ENCODE assay signal across 8 cellular contexts in the genomic region with DNA sequence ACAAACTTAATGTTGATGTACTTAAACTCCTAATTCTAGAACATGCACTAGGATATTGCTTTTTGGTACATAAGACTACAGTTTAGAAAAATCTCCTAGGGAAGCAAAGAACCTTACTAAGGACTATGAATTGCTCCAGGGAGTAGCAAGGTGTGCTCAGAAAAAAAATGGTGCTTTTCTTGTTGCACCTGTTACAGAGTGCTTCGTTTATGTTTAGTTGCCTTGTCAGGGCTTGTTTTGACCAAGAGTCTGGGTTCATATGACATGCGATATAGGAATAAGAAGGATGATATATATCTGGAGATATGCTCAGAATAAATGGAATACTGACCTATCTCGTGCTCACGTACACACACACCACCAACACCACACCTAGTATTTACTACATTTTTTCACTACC.
"Had no signal": no experiment of that assay in that cellular context is flagged by ENCODE, and none has a peak within 500 bp of the region (broad histone marks: within the 10 kb centered on the region; RNA-seq: fewer than 3 reads in every experiment).

No MANE protein-coding gene starts in this region.

- H3K27ac ChIP-seq: GM23248, HL-60 had no signal

- H3K36me3 ChIP-seq: HAP-1 had no signal

- H3K9me3 Mint-ChIP-seq: HFFc6 had no signal

- H2AFZ ChIP-seq: GM23248 had no signal

- H3K36me3 Mint-ChIP-seq: IgD-negative memory B cell had no signal

- H3K9me3 ChIP-seq: HAP-1 had no signal

- H3K27ac Mint-ChIP-seq: HFFc6, IgD-negative memory B cell had no signal

- FAIRE-seq: HepG2 had no signal

- H3K4me3 ChIP-seq: GM23248, HAP-1 had no signal

- DNase-seq: GM23248, GOT3, H7, HFFc6 had no signal

- H3K4me3 Mint-ChIP-seq: HFFc6, IgD-negative memory B cell had no signal
